Comparison of ENCODE assay signal across 13 cellular contexts in genomic region chr6:33824461-33825154, GRCh38. TPM values are rescaled to one million over a fixed set of nuclear protein-coding genes. Genes with fewer than 3 reads are reported as not detected.
DNase-seq lines count a peak whose midpoint lies in the region; ATAC-seq and TF ChIP-seq lines count a peak whose summit lies in the region.
"Had no signal": no experiment of that assay in that cellular context is flagged by ENCODE, and none has a peak within 500 bp of the region (broad histone marks: within the 10 kb centered on the region; RNA-seq: fewer than 3 reads in every experiment).

No MANE protein-coding gene starts in this region.

- H3K27me3 ChIP-seq in heart left ventricle = peaks cover 0 to 16% (median 0%) of the 10 kb centered on the region in 9 donors
- H3K27me3 ChIP-seq in left ventricle myocardium inferior (ENCODE audit: low read depth) = peaks cover 79% of the 10 kb centered on the region
- peaks cover 0 to 11% of the 10 kb centered on the region in 2 donors for H3K27me3 ChIP-seq in left lung
- H3K27me3 ChIP-seq in upper lobe of left lung = no peaks in the 10 kb centered on the region

- H3K36me3 ChIP-seq in heart left ventricle = no peaks in the 10 kb centered on the region
- no peaks in the 10 kb centered on the region for H3K36me3 ChIP-seq in left ventricle myocardium inferior
- no peaks in the 10 kb centered on the region for H3K36me3 ChIP-seq in left lung
- H3K36me3 ChIP-seq in upper lobe of left lung = no peaks in the 10 kb centered on the region

- TF ChIP-seq POLR2A in heart left ventricle (IDR thresholded peaks at IDR 0.05) = no peak
- TF ChIP-seq POLR2A in upper lobe of left lung (IDR thresholded peaks at IDR 0.05) = peak in 1 of 4 donors; percentile 20
- TF ChIP-seq POLR2A in lower leg skin (IDR thresholded peaks at IDR 0.05) = no peak

- TF ChIP-seq EP300 in upper lobe of left lung (IDR thresholded peaks at IDR 0.05) = no peak

- H3K27ac ChIP-seq in heart left ventricle (no peak overlapping the region), left ventricle myocardium inferior (replicated peaks) (no peak overlapping the region), left lung (peak overlapping the region in 1 of 2 donors; percentile 53), upper lobe of left lung (peak overlapping the region in 2 of 4 donors; percentile 39 to 61)

- H3K4me3 ChIP-seq in heart left ventricle (no peak overlapping the region), left ventricle myocardium inferior (no peak overlapping the region), cardiac fibroblast (replicated peaks in 1 of 2; ENCODE audit: low read depth in 2 of 2, low read length in 2 of 2) (no peak overlapping the region), left lung (peak overlapping the region in 1 of 2 donors; percentile 5), upper lobe of left lung (peak overlapping the region in 2 of 4 donors; percentile 17 to 33), lower leg skin (ENCODE audit: low read depth, poor library complexity, severe bottlenecking) (no peak overlapping the region)

- H3K4me1 ChIP-seq in heart left ventricle (peaks cover 0 to 13% (median 3%) of the 10 kb centered on the region in 12 donors), left ventricle myocardium inferior (peaks cover 14% of the 10 kb centered on the region), left lung (peaks cover 0 to 5% of the 10 kb centered on the region in 2 donors), upper lobe of left lung (peaks cover 7 to 10% (median 8%) of the 10 kb centered on the region in 4 donors)

- peak; percentile 35 to 76 (median 54) for ATAC-seq in heart left ventricle
- ATAC-seq in left lung = peak; percentile 98
- peak; percentile 63 to 77 for ATAC-seq in upper lobe of left lung (ENCODE audit: low FRiP score in 2 of 2)

- DNase-seq in heart left ventricle (peak in 1 of 5 donors; percentile 20), left ventricle myocardium inferior (no peak), cardiac fibroblast (ENCODE audit: low read depth in 2 of 2) (peak; percentile 59 to 77), left lung (peak in 1 of 2 donors; percentile 60), upper lobe of left lung (peak in 1 of 2 donors; percentile 79), lower leg skin (ENCODE audit: low spot score in 2 of 2) (no peak), HuH-7.5 (ENCODE audit: low spot score) (no peak)
- no peak for DNase-seq in activated T-cell treated with anti-CD3 and anti-CD28 coated beads, Interleukin-2, amount 50 U/mL, for 1 hour
- DNase-seq: activated CD4-positive, alpha-beta T cell treated with anti-CD3 and anti-CD28 coated beads, Interleukin-2, amount 10 ng/mL, durations not matched to agents 24 days and 14 days; activated naive CD4-positive, alpha-beta T cell; EL; hypothalamus; naive B cell had no signal

- no peaks in the 10 kb centered on the region for H3K9me3 ChIP-seq in heart left ventricle
- no peaks in the 10 kb centered on the region for H3K9me3 ChIP-seq in left ventricle myocardium inferior (replicated peaks)
- H3K9me3 ChIP-seq in left lung = no peaks in the 10 kb centered on the region
- H3K9me3 ChIP-seq in upper lobe of left lung = no peaks in the 10 kb centered on the region

- intact Hi-C loops in heart left ventricle (cut with DNase I) (no loop called here), left ventricle myocardium inferior (cut with micrococcal nuclease) (no loop called here), left lung (cut with DNase I) (no loop called here), lower leg skin (cut with DNase I; ENCODE audit: low total_unique reads) (no loop called here)

- 53 to 72% (median 59%) methylated on average over 14 to 15 of the region's 15 CpGs for WGBS in heart left ventricle, 4 donors
- WGBS in upper lobe of left lung, 2 donors = 28 to 45% methylated on average over 14 to 15 of the region's 15 CpGs
- 43 to 46% methylated on average over 15 of the region's 15 CpGs for WGBS in lower leg skin, 2 donors

- TF ChIP-seq CTCF in heart left ventricle (IDR thresholded peaks at IDR 0.05) (no peak), left ventricle myocardium inferior (IDR thresholded peaks at IDR 0.05; ENCODE audit: borderline replicate concordance) (no peak), cardiac fibroblast (IDR thresholded peaks at IDR 0.05; ENCODE audit: low read depth, low read length) (no peak), left lung (IDR thresholded peaks at IDR 0.05) (no peak), upper lobe of left lung (IDR thresholded peaks at IDR 0.05) (no peak), lower leg skin (IDR thresholded peaks at IDR 0.05) (no peak)

RNA-seq across cellular contexts. Expression of gene MLN, which starts 20.8 kb away (rescaled TPM):
- total RNA-seq in heart left ventricle = not detected
- not detected for polyA plus RNA-seq in heart left ventricle
- total RNA-seq in left ventricle myocardium inferior = not detected
- total RNA-seq in left lung = not detected
- total RNA-seq in upper lobe of left lung = not detected
- not detected for total RNA-seq in lower leg skin
- total RNA-seq: activated CD4-positive, alpha-beta T cell treated with anti-CD3 and anti-CD28 coated beads, Interleukin-2, amount 10 ng/mL, durations not matched to agents 24 days and 14 days had no signal

RNA-seq across cellular contexts. Expression of gene LEMD2, which starts 35.7 kb away (rescaled TPM):
- total RNA-seq in heart left ventricle = 10 to 100 TPM; 21.2 to 41.5 (median 25.7) TPM
- 10 to 100 TPM; 29.9 to 51.3 TPM for polyA plus RNA-seq in heart left ventricle
- 22.2 TPM for total RNA-seq in left ventricle myocardium inferior
- 10 to 100 TPM; 47.9 to 57.7 TPM for total RNA-seq in left lung
- total RNA-seq in upper lobe of left lung = 100 to 1,000 TPM in 2 of 6 donors, 10 to 100 TPM in 4; 51.1 to 118 (median 66.2) TPM
- total RNA-seq in lower leg skin = 10 to 100 TPM; 57.5 to 93.6 (median 68.1) TPM

Comparison
In these comparisons a context has a peak if more than half of its experiments do, and no peak if none do; other contexts are left out.
1. DNase-seq: peak in cardiac fibroblast (2 of 2); none in left ventricle myocardium inferior (single experiment), lower leg skin (0 of 2), HuH-7.5 (single experiment) and activated T-cell treated with anti-CD3 and anti-CD28 coated beads, Interleukin-2, amount 50 U/mL, for 1 hour (single experiment).
2. Peak in every context shown above with its lines, with median percentiles within 50 percentile points of each other: ATAC-seq.